Comparison of ENCODE assay signal across 29 cellular contexts in genomic region chr21:15929536-15929935, GRCh38.
"Had no signal": no experiment of that assay in that cellular context is flagged by ENCODE, and none has a peak within 500 bp of the region (broad histone marks: within the 10 kb centered on the region; RNA-seq: fewer than 3 reads in every experiment).

No MANE protein-coding gene starts in this region.

- DNase-seq: activated CD4-positive, alpha-beta T cell treated with anti-CD3 and anti-CD28 coated beads, Interleukin-2, amount 10 ng/mL, durations not matched to agents 24 days and 14 days; activated CD4-positive, alpha-beta T cell treated with anti-CD3 and anti-CD28 coated beads, Interleukin-2, amount 50 U/mL, for 4 hours; activated CD8-positive, alpha-beta T cell treated with anti-CD3 and anti-CD28 coated beads for 36 hours; activated effector memory CD4-positive, alpha-beta T cell treated with anti-CD3 and anti-CD28 coated beads, Interleukin-2, amount 50 U/mL, for 16 hours; activated naive CD4-positive, alpha-beta T cell; activated naive CD8-positive, alpha-beta T cell treated with anti-CD3 and anti-CD28 coated beads, Interleukin-2, amount 10 ng/mL, durations not matched to agents 7 days and 5 days; activated T-cell treated with anti-CD3 and anti-CD28 coated beads, Interleukin-2, amount 50 U/mL, for 1 hour; activated T-cell treated with anti-CD3 and anti-CD28 coated beads, Interleukin-2, amount 50 U/mL, for 72 hours; amygdala; Kasumi-1; KG1; NCI-H1092 treated with DMSO at 0.1 percent for 48 hours; NCI-H1417; NCI-H146; NCI-H187; NCI-H2029 treated with DMSO at 0.1 percent for 48 hours; NCI-H2107; NCI-H2171; NCI-H510A; NCI-H526; NCI-H774; PC-9; SIG-M5; T1000 had no signal

- H2AFZ ChIP-seq: PC-9 had no signal

- H3K36me3 ChIP-seq: ascending aorta, cardiac muscle cell had no signal

- H3K27ac ChIP-seq: ascending aorta, cardiac muscle cell, PC-9, RWPE1 had no signal

- H3K4me1 ChIP-seq: ascending aorta had no signal

- H3K4me3 ChIP-seq: ascending aorta, cardiac muscle cell, PC-9 had no signal

- ATAC-seq: activated CD8-positive, alpha-beta T cell treated with anti-CD3 and anti-CD28 coated beads for 36 hours; activated T-cell treated with anti-CD3 and anti-CD28 coated beads, Interleukin-2, amount 50 U/mL, for 72 hours; activated T-helper 17 cell treated with anti-CD3 and anti-CD28 coated beads, Interleukin-2, amount 50 U/mL, for 72 hours; Right ventricle myocardium inferior had no signal

- H3K27me3 ChIP-seq: ascending aorta, cardiac muscle cell had no signal

- H3K4me2 ChIP-seq: PC-9 had no signal
